In genomic region chr6:168616807-168617756, GRCh38 we compare ENCODE assay signal across 11 cellular contexts.
DNase-seq lines count a peak whose midpoint lies in the region; FAIRE-seq lines count a peak whose summit lies in the region.
"Had no signal": no experiment of that assay in that cellular context is flagged by ENCODE, and none has a peak within 500 bp of the region (broad histone marks: within the 10 kb centered on the region; RNA-seq: fewer than 3 reads in every experiment).

No MANE protein-coding gene starts in this region.

- DNase-seq in COLO668 (lab: John Stamatoyannopoulos, UW; ENCODE audit: unreplicated experiment) (peak; percentile 15), NCI-H146 (lab: John Stamatoyannopoulos, UW) (peak; percentile 46), frontal cortex (ENCODE audit: low spot score in 2 of 2) (peak; percentile 52 to 63), neuronal stem cell (ENCODE audit: low spot score) (no peak), amniotic stem cell (lab: John Stamatoyannopoulos, UW) (no peak), activated gamma-delta T cell treated with Interleukin-2 at 50 U/mL for 16 hours (no peak), Kasumi-1 (lab: John Stamatoyannopoulos, UW) (no peak), NCI-H345 (lab: John Stamatoyannopoulos, UW) (no peak)
- DNase-seq: natural killer cell, NCI-H1694 treated with DMSO at 0.1 percent for 48 hours had no signal

- H3K9me3 ChIP-seq in neuronal stem cell (replicated peaks in 1 of 2; ENCODE audit: control insufficient read depth in 2 of 2, insufficient read depth in 1 of 2, low read depth in 1 of 2, low read length in 2 of 2), result peaks cover 4 to 8% of the 10 kb centered on the region in 2 donors

- H3K23ac ChIP-seq in neuronal stem cell (ENCODE audit: low read depth, low read length, poor library complexity), result no peak overlapping the region

- no peaks in the 10 kb centered on the region for H3K27me3 ChIP-seq in neuronal stem cell (ENCODE audit: control insufficient read depth in 3 of 3, insufficient read depth in 3 of 3, low read depth in 1 of 3, low read length in 3 of 3)

- H2BK15ac ChIP-seq in neuronal stem cell (ENCODE audit: low read length), result peak overlapping the region; percentile 38

- H2BK5ac ChIP-seq in neuronal stem cell (ENCODE audit: low read length), result peak overlapping the region; percentile 39

- no CpG with 5 or more reads among the region's 22 CpGs for WGBS in neuronal stem cell (ENCODE audit: extremely low coverage in 2 of 2, insufficient read length in 2 of 2, insufficient replicate concordance in 1 of 2), 2 donors

- H4K91ac ChIP-seq in neuronal stem cell (ENCODE audit: low read depth, low read length, poor library complexity), result no peak overlapping the region

- no peak overlapping the region for H3K4ac ChIP-seq in neuronal stem cell (ENCODE audit: low read length)

- no peak overlapping the region for H3K14ac ChIP-seq in neuronal stem cell (ENCODE audit: low read length)

- H3K36me3 ChIP-seq in neuronal stem cell (replicated peaks in 1 of 2; ENCODE audit: control insufficient read depth in 2 of 2, insufficient read depth in 2 of 2, low read length in 2 of 2), result no peaks in the 10 kb centered on the region

- H2BK12ac ChIP-seq in neuronal stem cell (ENCODE audit: low read length), result no peak overlapping the region

- no peak overlapping the region for H3K9ac ChIP-seq in neuronal stem cell (ENCODE audit: low read depth, low read length, poor library complexity)

- H3K18ac ChIP-seq in neuronal stem cell (ENCODE audit: low read length), result peak overlapping the region; percentile 35

- no peak overlapping the region for H3K4me3 ChIP-seq in neuronal stem cell (ENCODE audit: low read length in 2 of 2)

- no peak overlapping the region for H4K8ac ChIP-seq in neuronal stem cell (ENCODE audit: low read depth, low read length)

- no peak for FAIRE-seq in frontal cortex (lab: Jason Lieb, UNC)
- FAIRE-seq: colon had no signal

- H2AK5ac ChIP-seq in neuronal stem cell (ENCODE audit: low read depth, low read length), result peak overlapping the region; percentile 63

- H3K27ac ChIP-seq in neuronal stem cell (replicated peaks; ENCODE audit: low read length), result no peak overlapping the region

- no peak overlapping the region for H2AFZ ChIP-seq in neuronal stem cell (ENCODE audit: low read length)

- no peaks in the 10 kb centered on the region for H3K4me1 ChIP-seq in neuronal stem cell (ENCODE audit: control insufficient read depth in 2 of 2, insufficient read depth in 1 of 2, low read depth in 1 of 2, low read length in 2 of 2)

- H2BK120ac ChIP-seq in neuronal stem cell (ENCODE audit: low read depth, low read length), result no peak overlapping the region

- no peak overlapping the region for H3K4me2 ChIP-seq in neuronal stem cell (ENCODE audit: insufficient read depth, low read length, poor library complexity, severe bottlenecking)

- no peaks in the 10 kb centered on the region for H3K79me1 ChIP-seq in neuronal stem cell (ENCODE audit: low read depth, low read length)

Comparison
In these comparisons a context has a peak if more than half of its experiments do, and no peak if none do; other contexts are left out.
1. DNase-seq: peak in COLO668 (single experiment), NCI-H146 (single experiment) and frontal cortex (2 of 2); none in neuronal stem cell (single experiment), amniotic stem cell (single experiment), activated gamma-delta T cell treated with Interleukin-2 at 50 U/mL for 16 hours (single experiment), Kasumi-1 (0 of 2) and NCI-H345 (single experiment).